22 cellular contexts compared by ENCODE assay signal in genomic region chr19:13530720-13531119, GRCh38.
"Had no signal": no experiment of that assay in that cellular context is flagged by ENCODE, and none has a peak within 500 bp of the region (broad histone marks: within the 10 kb centered on the region; RNA-seq: fewer than 3 reads in every experiment).

No MANE protein-coding gene starts in this region.

- H3K9me3 ChIP-seq: adrenal gland, ascending aorta, ovary, prostate gland, upper lobe of left lung had no signal

- ATAC-seq: esophagus mucosa, left cardiac atrium, natural killer cell had no signal

- DNase-seq: activated CD4-positive, alpha-beta T cell treated with anti-CD3 and anti-CD28 coated beads, Interleukin-2, amount 50 U/mL, for 4 hours; activated CD8-positive, alpha-beta memory T cell treated with anti-CD3 and anti-CD28 coated beads for 24 hours; activated CD8-positive, alpha-beta memory T cell treated with anti-CD3 and anti-CD28 coated beads, Interleukin-2, amount 50 U/mL, for 4 hours; activated naive CD4-positive, alpha-beta T cell; activated T-cell treated with anti-CD3 and anti-CD28 coated beads, Interleukin-2, amount 50 U/mL, for 24 hours; adrenal gland; brain microvascular endothelial cell; effector memory CD4-positive, alpha-beta T cell; foreskin melanocyte; left cardiac atrium; midbrain; natural killer cell; ovary; stimulated activated CD4-positive, alpha-beta T cell treated with anti-CD3 and anti-CD28 coated beads, Interleukin-4, amount 100 ng/mL, for 24 hours; stimulated activated naive CD4-positive, alpha-beta T cell treated with Interleukin-2 at 50 U/mL for 16 hours; T-helper 9 cell; upper lobe of left lung had no signal

- H3K4me2 ChIP-seq: hepatocyte had no signal

- H3K79me2 ChIP-seq: hepatocyte had no signal

- H2AFZ ChIP-seq: hepatocyte had no signal

- H3K4me3 ChIP-seq: adrenal gland, ascending aorta, hepatocyte, ovary, prostate gland, right atrium auricular region, upper lobe of left lung had no signal

- H3K27me3 ChIP-seq: adrenal gland, ascending aorta, brain microvascular endothelial cell, hepatocyte, ovary, right atrium auricular region, upper lobe of left lung had no signal

- H3K27ac ChIP-seq: adrenal gland, ascending aorta, brain microvascular endothelial cell, hepatocyte, ovary, prostate gland, right atrium auricular region, upper lobe of left lung had no signal

- H3K36me3 ChIP-seq: adrenal gland, ascending aorta, brain microvascular endothelial cell, ovary, prostate gland, right atrium auricular region, upper lobe of left lung had no signal
